9 cellular contexts compared by ENCODE assay signal in the genomic region with DNA sequence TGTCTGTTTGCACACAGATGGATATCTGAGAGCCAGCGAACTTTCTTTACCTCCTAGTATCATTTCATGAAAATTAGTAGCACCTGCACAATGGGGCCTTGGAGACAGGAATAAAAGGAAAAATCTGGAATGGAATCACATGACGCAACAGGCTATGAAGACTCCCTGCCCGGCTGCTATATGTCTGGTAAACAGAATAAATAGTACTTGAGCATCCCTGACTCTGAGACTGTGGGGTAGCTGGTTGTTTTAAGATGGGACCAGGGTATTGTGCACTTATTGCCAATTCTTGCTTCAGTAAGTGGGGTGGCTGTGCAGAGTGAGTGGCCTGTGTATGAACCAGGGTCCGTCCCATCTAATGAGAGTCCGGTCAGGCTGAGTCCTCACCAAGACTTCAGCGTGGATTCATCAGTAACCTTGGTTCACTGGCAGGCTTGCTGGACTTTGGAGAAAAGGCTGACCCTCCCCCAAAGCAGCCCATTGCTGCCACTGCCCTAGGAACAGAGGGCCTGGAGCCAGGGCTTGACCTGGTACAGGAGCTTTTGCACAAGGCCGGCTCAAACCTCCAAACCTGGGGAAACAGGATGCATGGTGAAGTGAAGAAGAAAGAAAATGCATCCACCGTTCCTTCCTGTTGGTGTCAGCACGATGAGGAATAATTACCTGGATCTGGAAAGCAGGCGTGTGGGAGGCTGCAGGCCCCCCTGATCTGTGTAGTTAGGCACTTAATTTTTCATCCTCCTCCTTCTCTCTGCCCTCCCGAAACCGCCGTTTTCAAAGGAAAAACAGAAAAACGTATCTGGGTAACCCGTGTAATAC.
DNase-seq lines count a peak whose midpoint lies in the region; ATAC-seq and TF ChIP-seq lines count a peak whose summit lies in the region.
"Had no signal": no experiment of that assay in that cellular context is flagged by ENCODE, and none has a peak within 500 bp of the region (broad histone marks: within the 10 kb centered on the region; RNA-seq: fewer than 3 reads in every experiment).

No MANE protein-coding gene starts in this region.

- CTCF ChIA-PET in activated CD4-positive, alpha-beta T cell treated with anti-CD3 and anti-CD28 coated beads for 36 hours (lab: Charles Lee), result interaction anchor here (0.6 to 6.1 kb wide), 2 partner anchors 56 to 68 kb away, joined by 3 to 60 read pairs; no protein-coding TSS in a partner anchor

- no peak for DNase-seq in activated CD4-positive, alpha-beta T cell treated with anti-CD3 and anti-CD28 coated beads for 36 hours
- no peak for DNase-seq in activated CD4-positive, alpha-beta T cell treated with anti-CD3 and anti-CD28 coated beads, Interleukin-2, amount 50 U/mL, for 4 hours
- DNase-seq in ascending aorta (ENCODE audit: low spot score in 2 of 2) (no peak), memory B cell (ENCODE audit: low spot score in 2 of 2) (no peak), thoracic aorta (ENCODE audit: low spot score) (no peak), UCSD-AML1 (lab: John Stamatoyannopoulos, UW; ENCODE audit: unreplicated experiment) (no peak), superior temporal gyrus (ENCODE audit: extremely low spot score) (no peak)
- DNase-seq in effector CD8-positive, alpha-beta T cell (lab: John Stamatoyannopoulos, UW), result no peak
- DNase-seq: NCI-H1092 had no signal

- H3K27ac ChIP-seq in ascending aorta (peak overlapping the region; percentile 98), thoracic aorta (peak overlapping the region; percentile 94 to 95)

- H3K9me3 Mint-ChIP-seq in activated CD4-positive, alpha-beta T cell treated with anti-CD3 and anti-CD28 coated beads for 36 hours (ENCODE audit: low read depth), result no peaks in the 10 kb centered on the region
- no peaks in the 10 kb centered on the region for H3K9me3 Mint-ChIP-seq in memory B cell

- H3K36me3 Mint-ChIP-seq in activated CD4-positive, alpha-beta T cell treated with anti-CD3 and anti-CD28 coated beads for 36 hours (ENCODE audit: low read depth), result peaks cover 37% of the 10 kb centered on the region
- peaks cover 3% of the 10 kb centered on the region for H3K36me3 Mint-ChIP-seq in memory B cell

- no peaks in the 10 kb centered on the region for H3K36me3 ChIP-seq in ascending aorta
- no peaks in the 10 kb centered on the region for H3K36me3 ChIP-seq in thoracic aorta

- H3K27me3 ChIP-seq in ascending aorta, result no peaks in the 10 kb centered on the region
- no peaks in the 10 kb centered on the region for H3K27me3 ChIP-seq in thoracic aorta (replicated peaks; ENCODE audit: insufficient read depth)

- ATAC-seq in activated CD4-positive, alpha-beta T cell treated with anti-CD3 and anti-CD28 coated beads for 36 hours, result no peak
- no peak for ATAC-seq in memory B cell (ENCODE audit: low read depth)
- ATAC-seq in thoracic aorta (ENCODE audit: insufficient number of reproducible peaks, low FRiP score, low read depth), result no peak

- peaks cover 58% of the 10 kb centered on the region for H3K4me1 Mint-ChIP-seq in activated CD4-positive, alpha-beta T cell treated with anti-CD3 and anti-CD28 coated beads for 36 hours
- peaks cover 35% of the 10 kb centered on the region for H3K4me1 Mint-ChIP-seq in memory B cell

- H3K4me3 Mint-ChIP-seq in activated CD4-positive, alpha-beta T cell treated with anti-CD3 and anti-CD28 coated beads for 36 hours, result peak overlapping the region; percentile 92
- H3K4me3 Mint-ChIP-seq in memory B cell, result peak overlapping the region; percentile 76

- peaks cover 26 to 42% of the 10 kb centered on the region in 2 donors for H3K4me1 ChIP-seq in ascending aorta
- peaks cover 31 to 46% of the 10 kb centered on the region in 2 donors for H3K4me1 ChIP-seq in thoracic aorta (ENCODE audit: control insufficient read depth in 1 of 2, low read depth in 2 of 2)

- peak overlapping the region; percentile 99 for H3K27ac Mint-ChIP-seq in activated CD4-positive, alpha-beta T cell treated with anti-CD3 and anti-CD28 coated beads for 36 hours
- peak overlapping the region; percentile 99 for H3K27ac Mint-ChIP-seq in memory B cell

- no peak overlapping the region for H3K4me3 ChIP-seq in ascending aorta
- H3K4me3 ChIP-seq in thoracic aorta, result peak overlapping the region; percentile 71

- intact Hi-C loops in activated CD4-positive, alpha-beta T cell treated with anti-CD3 and anti-CD28 coated beads for 36 hours (cut with DNase I, micrococcal nuclease), result loop anchor here in 1 of 2 experiments (5.0 to 10.0 kb wide), 2 partner anchors 615 to 1697 kb away; a partner anchor contains a TSS
- intact Hi-C loops in ascending aorta (cut with DNase I), result no loop called here

- no peaks in the 10 kb centered on the region for H3K27me3 Mint-ChIP-seq in activated CD4-positive, alpha-beta T cell treated with anti-CD3 and anti-CD28 coated beads for 36 hours
- H3K27me3 Mint-ChIP-seq in memory B cell, result no peaks in the 10 kb centered on the region

- no peak for TF ChIP-seq CTCF in ascending aorta (IDR thresholded peaks at IDR 0.05)
- TF ChIP-seq CTCF in thoracic aorta (IDR thresholded peaks at IDR 0.05), result no peak

- POLR2A ChIA-PET in activated CD4-positive, alpha-beta T cell treated with anti-CD3 and anti-CD28 coated beads for 36 hours (lab: Charles Lee), result interaction anchor here (1.0 kb wide), 1 partner anchor 12 kb away, joined by 3 read pairs; no protein-coding TSS in a partner anchor

- no peaks in the 10 kb centered on the region for H3K9me3 ChIP-seq in ascending aorta
- H3K9me3 ChIP-seq in thoracic aorta, result no peaks in the 10 kb centered on the region
